ENCODE assay signal across 27 cellular contexts in genomic region chrX:148443216-148443615, GRCh38.
"Had no signal": no experiment of that assay in that cellular context is flagged by ENCODE, and none has a peak within 500 bp of the region (broad histone marks: within the 10 kb centered on the region; RNA-seq: fewer than 3 reads in every experiment).

No MANE protein-coding gene starts in this region.

- H3K4me2 ChIP-seq: neural progenitor cell had no signal

- H3K79me2 ChIP-seq: parathyroid adenoma had no signal

- H3K4me3 ChIP-seq: neural progenitor cell, ovary, psoas muscle, right lobe of liver, sigmoid colon, stomach, thoracic aorta, thyroid gland, tibial nerve, upper lobe of right lung, uterus had no signal

- H3K36me3 Mint-ChIP-seq: natural killer cell; neural progenitor cell; stimulated activated effector memory CD8-positive, alpha-beta T cell treated with anti-CD3 and anti-CD28 coated beads, Interleukin-12 subunit alpha, Interleukin-12 subunit beta, amount 100 ng/mL, for 72 hours; stimulated activated naive B cell treated with anti-CD40 and anti-IgM and Interleukin-4, amounts not matched to agents 10 μg/mL and 1 μg/mL and 100 μg/mL, for 72 hours; type B pancreatic cell had no signal

- H3K27me3 Mint-ChIP-seq: stimulated activated naive B cell treated with anti-CD40 and anti-IgM and Interleukin-4, amounts not matched to agents 10 μg/mL and 1 μg/mL and 100 μg/mL, for 72 hours; stimulated activated naive CD8-positive, alpha-beta T cell treated with anti-CD3 and anti-CD28 coated beads, Interleukin-15, Interleukin-2, amounts not matched to agents 100 ng/mL and 50 ng/mL, for 24 hours; type B pancreatic cell had no signal

- DNase-seq: natural killer cell; occipital lobe; ovary; posterior cingulate gyrus; psoas muscle; right cardiac atrium; right lobe of liver; sigmoid colon; stimulated activated CD4-positive, alpha-beta T cell treated with anti-CD3 and anti-CD28 coated beads, Interleukin-15, amount 100 ng/mL, for 24 hours; stimulated activated CD4-positive, alpha-beta T cell treated with anti-CD3 and anti-CD28 coated beads, Interleukin-2, amount 100 ng/mL, for 24 hours; stimulated activated CD4-positive, alpha-beta T cell treated with anti-CD3 and anti-CD28 coated beads, Interleukin-2, amount 100 ng/mL, for 48 hours; stimulated activated CD4-positive, alpha-beta T cell treated with anti-CD3 and anti-CD28 coated beads, Interleukin-4, amount 100 ng/mL, for 24 hours; stimulated activated naive B cell treated with anti-CD40 and anti-IgM and Interleukin-4, amounts not matched to agents 10 μg/mL and 1 μg/mL and 100 μg/mL, for 72 hours; stimulated activated naive CD4-positive, alpha-beta T cell treated with Interleukin-2 at 50 U/mL for 16 hours; stomach; thyroid gland; upper lobe of right lung; uterus had no signal

- H3K27me3 ChIP-seq: neural progenitor cell, ovary, sigmoid colon, stomach, thyroid gland, tibial nerve, upper lobe of right lung, uterus had no signal

- ATAC-seq: psoas muscle; right cardiac atrium; right lobe of liver; stimulated activated effector memory CD8-positive, alpha-beta T cell treated with anti-CD3 and anti-CD28 coated beads, Interleukin-12 subunit alpha, Interleukin-12 subunit beta, amount 100 ng/mL, for 72 hours; stimulated activated naive B cell treated with anti-CD40 and anti-IgM and Interleukin-4, amounts not matched to agents 10 μg/mL and 1 μg/mL and 100 μg/mL, for 72 hours; upper lobe of right lung had no signal

- H3K27ac ChIP-seq: neural progenitor cell, ovary, parathyroid adenoma, psoas muscle, right lobe of liver, sigmoid colon, stomach, thoracic aorta, thyroid gland, tibial nerve, upper lobe of right lung, uterus had no signal

- H2AFZ ChIP-seq: neural progenitor cell, parathyroid adenoma had no signal

- H3K4me1 ChIP-seq: neural progenitor cell, parathyroid adenoma, psoas muscle, right lobe of liver, sigmoid colon, stomach, thyroid gland, tibial nerve, upper lobe of right lung, uterus had no signal

- H3K4me1 Mint-ChIP-seq: natural killer cell; nephron; neural progenitor cell; stimulated activated effector memory CD8-positive, alpha-beta T cell treated with anti-CD3 and anti-CD28 coated beads, Interleukin-12 subunit alpha, Interleukin-12 subunit beta, amount 100 ng/mL, for 72 hours; stimulated activated naive B cell treated with anti-CD40 and anti-IgM and Interleukin-4, amounts not matched to agents 10 μg/mL and 1 μg/mL and 100 μg/mL, for 72 hours had no signal

- H3K9ac ChIP-seq: neural progenitor cell, parathyroid adenoma had no signal

- H3K27ac Mint-ChIP-seq: natural killer cell; nephron; neural progenitor cell; progenitor cell of endocrine pancreas; stimulated activated effector memory CD8-positive, alpha-beta T cell treated with anti-CD3 and anti-CD28 coated beads, Interleukin-12 subunit alpha, Interleukin-12 subunit beta, amount 100 ng/mL, for 72 hours; stimulated activated naive B cell treated with anti-CD40 and anti-IgM and Interleukin-4, amounts not matched to agents 10 μg/mL and 1 μg/mL and 100 μg/mL, for 72 hours; stimulated activated naive CD8-positive, alpha-beta T cell treated with anti-CD3 and anti-CD28 coated beads, Interleukin-15, Interleukin-2, amounts not matched to agents 100 ng/mL and 50 ng/mL, for 24 hours; type B pancreatic cell had no signal

- H3K4me3 Mint-ChIP-seq: natural killer cell; nephron; neural progenitor cell; stimulated activated effector memory CD8-positive, alpha-beta T cell treated with anti-CD3 and anti-CD28 coated beads, Interleukin-12 subunit alpha, Interleukin-12 subunit beta, amount 100 ng/mL, for 72 hours; stimulated activated naive B cell treated with anti-CD40 and anti-IgM and Interleukin-4, amounts not matched to agents 10 μg/mL and 1 μg/mL and 100 μg/mL, for 72 hours; stimulated activated naive CD8-positive, alpha-beta T cell treated with anti-CD3 and anti-CD28 coated beads, Interleukin-15, Interleukin-2, amounts not matched to agents 100 ng/mL and 50 ng/mL, for 24 hours; type B pancreatic cell had no signal

- H3K9me3 ChIP-seq: ovary, psoas muscle, right lobe of liver, sigmoid colon, stomach, thoracic aorta, thyroid gland, tibial nerve, upper lobe of right lung, uterus had no signal

- H3K36me3 ChIP-seq: neural progenitor cell, ovary, right lobe of liver, sigmoid colon, stomach, thoracic aorta, thyroid gland, tibial nerve, upper lobe of right lung, uterus had no signal

- H3K9me3 Mint-ChIP-seq: natural killer cell; stimulated activated effector memory CD8-positive, alpha-beta T cell treated with anti-CD3 and anti-CD28 coated beads, Interleukin-12 subunit alpha, Interleukin-12 subunit beta, amount 100 ng/mL, for 72 hours; stimulated activated naive B cell treated with anti-CD40 and anti-IgM and Interleukin-4, amounts not matched to agents 10 μg/mL and 1 μg/mL and 100 μg/mL, for 72 hours; stimulated activated naive CD8-positive, alpha-beta T cell treated with anti-CD3 and anti-CD28 coated beads, Interleukin-15, Interleukin-2, amounts not matched to agents 100 ng/mL and 50 ng/mL, for 24 hours; type B pancreatic cell had no signal
